15 cellular contexts compared by ENCODE assay signal in the genomic region with DNA sequence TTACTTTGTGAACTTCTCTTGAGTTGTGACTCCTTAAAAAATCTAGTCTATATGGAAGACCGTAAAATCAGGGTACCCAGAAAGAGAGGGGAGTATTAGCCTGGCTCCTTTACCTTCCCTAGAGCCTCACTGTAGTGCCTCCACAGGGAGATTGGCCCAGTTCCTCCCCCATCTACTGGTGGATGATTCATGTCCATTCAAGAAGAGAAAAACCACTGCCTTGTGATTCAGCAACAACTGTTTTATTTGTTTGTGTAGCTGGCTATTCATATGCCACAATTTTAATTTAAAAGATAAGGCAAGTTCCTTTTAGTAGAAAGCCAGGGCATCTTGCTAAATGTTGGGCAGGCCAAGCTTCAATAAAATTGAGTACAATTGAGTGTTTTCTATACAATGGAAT.
DNase-seq lines count a peak whose midpoint lies in the region; ATAC-seq, FAIRE-seq and TF ChIP-seq lines count a peak whose summit lies in the region.
"Had no signal": no experiment of that assay in that cellular context is flagged by ENCODE, and none has a peak within 500 bp of the region (broad histone marks: within the 10 kb centered on the region; RNA-seq: fewer than 3 reads in every experiment).

No MANE protein-coding gene starts in this region.

- POLR2A ChIA-PET in PC-3 (lab: Charles Lee; ENCODE audit: unreplicated experiment), result interaction anchor here (0.6 kb wide), 1 partner anchor 10 kb away, joined by 3 read pairs; no protein-coding TSS in a partner anchor
- POLR2A ChIA-PET in endothelial cell of umbilical vein (lab: Charles Lee), result no interaction called here

- H3K18ac ChIP-seq in mesendoderm (ENCODE audit: low read length), result peak overlapping the region; percentile 51

- no peak for TF ChIP-seq POLR2A in endothelial cell of umbilical vein (IDR thresholded peaks at IDR 0.05; ENCODE audit: low read depth, low read length)

- no peak overlapping the region for H2AK5ac ChIP-seq in mesendoderm (ENCODE audit: low read length)

- H3K36me3 ChIP-seq in PC-3 (ENCODE audit: low read depth, low read length) (no peaks in the 10 kb centered on the region), endothelial cell of umbilical vein (ENCODE audit: control insufficient read depth in 2 of 2, extremely low read depth in 1 of 2, insufficient read depth in 2 of 2, low read length in 2 of 2) (no peaks in the 10 kb centered on the region), mesendoderm (ENCODE audit: control insufficient read depth, insufficient read depth, low read length) (no peaks in the 10 kb centered on the region)
- H3K36me3 ChIP-seq: BLaER1 treated with 17β-estradiol and CSF1 and Interleukin-3, amounts not matched to agents 10 nM and 100 nM; heart left ventricle had no signal

- WGBS in mesendoderm (ENCODE audit: extremely low coverage, insufficient coverage, low lambda C conversion rate), result no CpG with 5 or more reads among the region's 1 CpG

- no peak overlapping the region for H3K56ac ChIP-seq in mesendoderm (ENCODE audit: low read length)

- DNase-seq in GM03348 (ENCODE audit: low spot score), result peak; percentile 48
- DNase-seq in PC-3, result peak; percentile 84
- DNase-seq in endothelial cell of umbilical vein (ENCODE audit: low read depth, low spot score), result no peak
- no peak for DNase-seq in mesendoderm
- no peak for DNase-seq in activated CD8-positive, alpha-beta memory T cell treated with anti-CD3 and anti-CD28 coated beads for 24 hours
- DNase-seq in medulla oblongata (ENCODE audit: extremely low spot score), result no peak
- DNase-seq: activated CD8-positive, alpha-beta T cell treated with anti-CD3 and anti-CD28 coated beads for 36 hours; DMS79; heart left ventricle; left colon; NCI-H1092 treated with DMSO at 0.1 percent for 48 hours; substantia nigra had no signal

- H2BK15ac ChIP-seq in mesendoderm (replicated peaks; ENCODE audit: low read depth), result no peak overlapping the region

- no peaks in the 10 kb centered on the region for H4K20me1 ChIP-seq in PC-3 (ENCODE audit: low read length)
- H4K20me1 ChIP-seq in endothelial cell of umbilical vein (replicated peaks; ENCODE audit: control insufficient read depth, extremely low read depth, insufficient read depth, low read length), result no peaks in the 10 kb centered on the region
- H4K20me1 ChIP-seq: BLaER1 treated with 17β-estradiol and CSF1 and Interleukin-3, amounts not matched to agents 10 nM and 100 nM had no signal

- H3K79me2 ChIP-seq in PC-3 (ENCODE audit: low read length), result no peaks in the 10 kb centered on the region
- no peaks in the 10 kb centered on the region for H3K79me2 ChIP-seq in endothelial cell of umbilical vein (ENCODE audit: control insufficient read depth, insufficient read depth, low read length)
- H3K79me2 ChIP-seq in mesendoderm (ENCODE audit: control insufficient read depth, insufficient read depth, low read length), result no peaks in the 10 kb centered on the region

- H2BK5ac ChIP-seq in mesendoderm (ENCODE audit: low read length), result no peak overlapping the region

- no peak overlapping the region for H3K4ac ChIP-seq in mesendoderm (ENCODE audit: low read depth, low read length)

- no peaks in the 10 kb centered on the region for H3K9me3 ChIP-seq in PC-3 (ENCODE audit: low read length)
- H3K9me3 ChIP-seq in endothelial cell of umbilical vein (replicated peaks; ENCODE audit: control insufficient read depth, insufficient read depth, low read length), result no peaks in the 10 kb centered on the region
- H3K9me3 ChIP-seq: heart left ventricle had no signal

- FAIRE-seq in endothelial cell of umbilical vein (lab: Jason Lieb, UNC), result no peak

- H3K27ac ChIP-seq in PC-3 (ENCODE audit: low read length) (peak overlapping the region; percentile 78), endothelial cell of umbilical vein (ENCODE audit: insufficient read depth, low read depth, low read length) (no peak overlapping the region), mesendoderm (ENCODE audit: low read depth, low read length) (no peak overlapping the region)
- H3K27ac ChIP-seq: BLaER1 treated with 17β-estradiol and CSF1 and Interleukin-3, amounts not matched to agents 10 nM and 100 nM; heart left ventricle had no signal

- H3K23ac ChIP-seq in mesendoderm (ENCODE audit: low read length), result no peak overlapping the region

- H3K9me1 ChIP-seq in endothelial cell of umbilical vein (replicated peaks; ENCODE audit: control insufficient read depth, extremely low read depth, insufficient read depth, low read length), result no peaks in the 10 kb centered on the region

- no peaks in the 10 kb centered on the region for H3K9me2 ChIP-seq in PC-3 (replicated peaks; ENCODE audit: low read length)

- H3K4me3 ChIP-seq in PC-3 (ENCODE audit: low read length), result no peak overlapping the region
- no peak overlapping the region for H3K4me3 ChIP-seq in endothelial cell of umbilical vein (replicated peaks in 1 of 3; ENCODE audit: insufficient read depth in 1 of 3, low read depth in 1 of 3, low read length in 3 of 3)
- no peak overlapping the region for H3K4me3 ChIP-seq in mesendoderm (ENCODE audit: low read length)
- H3K4me3 ChIP-seq: BLaER1 treated with 17β-estradiol and CSF1 and Interleukin-3, amounts not matched to agents 10 nM and 100 nM; heart left ventricle had no signal

- ATAC-seq in PC-3, result peak; percentile 95
- no peak for ATAC-seq in GM21447 (IDR thresholded peaks at IDR 0.05; ENCODE audit: unreplicated experiment)
- no peak for ATAC-seq in HG03135 (IDR thresholded peaks at IDR 0.05; ENCODE audit: unreplicated experiment)
- ATAC-seq: activated CD8-positive, alpha-beta T cell treated with anti-CD3 and anti-CD28 coated beads for 36 hours; heart left ventricle; left colon had no signal

- H3K27me3 ChIP-seq in PC-3 (ENCODE audit: low read length) (no peaks in the 10 kb centered on the region), endothelial cell of umbilical vein (ENCODE audit: control insufficient read depth in 2 of 2, insufficient read depth in 2 of 2, low read length in 2 of 2) (no peaks in the 10 kb centered on the region), mesendoderm (ENCODE audit: insufficient read depth, low read length, poor library complexity) (no peaks in the 10 kb centered on the region)
- H3K27me3 ChIP-seq: BLaER1 treated with 17β-estradiol and CSF1 and Interleukin-3, amounts not matched to agents 10 nM and 100 nM; heart left ventricle had no signal

- intact Hi-C loops in PC-3 (cut with micrococcal nuclease) (loop anchor here (10.0 kb wide), 1 partner anchor 266 kb away; no protein-coding TSS in a partner anchor), endothelial cell of umbilical vein (cut with micrococcal nuclease) (no loop called here)

- H3K4me2 ChIP-seq in PC-3 (ENCODE audit: low read length) (peak overlapping the region; percentile 43), endothelial cell of umbilical vein (ENCODE audit: insufficient read depth, low read length) (no peak overlapping the region), mesendoderm (ENCODE audit: low read length) (no peak overlapping the region)
- H3K4me2 ChIP-seq: BLaER1 treated with 17β-estradiol and CSF1 and Interleukin-3, amounts not matched to agents 10 nM and 100 nM had no signal

- H4K8ac ChIP-seq in mesendoderm (ENCODE audit: low read depth, low read length), result no peak overlapping the region

- dilution Hi-C loops in endothelial cell of umbilical vein (cut with MboI; ENCODE audit: extremely low pct_ligation_motif_present, low sequenced_read_pairs), result no loop called here

- no peaks in the 10 kb centered on the region for H3F3A ChIP-seq in PC-3 (ENCODE audit: low read length, unreplicated experiment)

- no peak overlapping the region for H3K9ac ChIP-seq in PC-3 (ENCODE audit: low read length)
- H3K9ac ChIP-seq in endothelial cell of umbilical vein (replicated peaks; ENCODE audit: extremely low read depth, insufficient read depth, low read length), result no peak overlapping the region
- H3K9ac ChIP-seq in mesendoderm (ENCODE audit: low read length), result no peak overlapping the region
- H3K9ac ChIP-seq: BLaER1 treated with 17β-estradiol and CSF1 and Interleukin-3, amounts not matched to agents 10 nM and 100 nM had no signal

- no peaks in the 10 kb centered on the region for H3K79me1 ChIP-seq in mesendoderm (ENCODE audit: low read length)

- H2AFZ ChIP-seq in PC-3 (ENCODE audit: low read length) (no peak overlapping the region), endothelial cell of umbilical vein (ENCODE audit: low read depth, low read length) (no peak overlapping the region)

- CTCF ChIA-PET in PC-3 (lab: Charles Lee) (no interaction called here), endothelial cell of umbilical vein (lab: Charles Lee) (no interaction called here)

- no peak overlapping the region for H2BK120ac ChIP-seq in mesendoderm (ENCODE audit: low read depth, low read length)

- no peak overlapping the region for H4K5ac ChIP-seq in mesendoderm (ENCODE audit: low read length)

- TF ChIP-seq CTCF in PC-3 (conservative IDR thresholded peaks at IDR 0.05; ENCODE audit: low read depth, low read length) (no peak), endothelial cell of umbilical vein (IDR thresholded peaks at IDR 0.05; ENCODE audit: extremely low read depth in 1 of 2, insufficient read depth in 1 of 2, low read depth in 1 of 2, low read length in 2 of 2) (no peak)

- BruUV-seq in PC-3 (replicated peaks; lab: Mats Ljungman, UMichigan) (no TSS peak), endothelial cell of umbilical vein (replicated peaks; lab: Mats Ljungman, UMichigan) (no TSS peak)

- H3K4me1 ChIP-seq in PC-3 (ENCODE audit: insufficient read depth, low read length) (peaks cover 12% of the 10 kb centered on the region), endothelial cell of umbilical vein (ENCODE audit: control insufficient read depth, extremely low read depth, insufficient read depth, low read length) (no peaks in the 10 kb centered on the region), mesendoderm (ENCODE audit: control insufficient read depth, low read depth, low read length) (no peaks in the 10 kb centered on the region)
- H3K4me1 ChIP-seq: BLaER1 treated with 17β-estradiol and CSF1 and Interleukin-3, amounts not matched to agents 10 nM and 100 nM; heart left ventricle had no signal

TF ChIP-seq in endothelial cell of umbilical vein, 7 proteins besides CTCF, POLR2A, EP300 and RAD21:
- TF ChIP-seq, protein P1, sequence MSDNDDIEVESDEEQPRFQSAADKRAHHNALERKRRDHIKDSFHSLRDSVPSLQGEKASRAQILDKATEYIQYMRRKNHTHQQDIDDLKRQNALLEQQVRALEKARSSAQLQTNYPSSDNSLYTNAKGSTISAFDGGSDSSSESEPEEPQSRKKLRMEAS (IDR thresholded peaks at IDR 0.05; ENCODE audit: insufficient read depth, insufficient read length), result no peak
- TF ChIP-seq FOS (IDR thresholded peaks at IDR 0.05; ENCODE audit: borderline replicate concordance, insufficient read depth, low read length), result peak; percentile 53
TF ChIP-seq in endothelial cell of umbilical vein: peak in this region for 1.

Comparison
In these comparisons a context has a peak if more than half of its experiments do, and no peak if none do; other contexts are left out.
1. DNase-seq: peak in GM03348 (single experiment) and PC-3 (single experiment); none in endothelial cell of umbilical vein (single experiment), mesendoderm (single experiment), activated CD8-positive, alpha-beta memory T cell treated with anti-CD3 and anti-CD28 coated beads for 24 hours (single experiment) and medulla oblongata (single experiment).